In the genomic region with DNA sequence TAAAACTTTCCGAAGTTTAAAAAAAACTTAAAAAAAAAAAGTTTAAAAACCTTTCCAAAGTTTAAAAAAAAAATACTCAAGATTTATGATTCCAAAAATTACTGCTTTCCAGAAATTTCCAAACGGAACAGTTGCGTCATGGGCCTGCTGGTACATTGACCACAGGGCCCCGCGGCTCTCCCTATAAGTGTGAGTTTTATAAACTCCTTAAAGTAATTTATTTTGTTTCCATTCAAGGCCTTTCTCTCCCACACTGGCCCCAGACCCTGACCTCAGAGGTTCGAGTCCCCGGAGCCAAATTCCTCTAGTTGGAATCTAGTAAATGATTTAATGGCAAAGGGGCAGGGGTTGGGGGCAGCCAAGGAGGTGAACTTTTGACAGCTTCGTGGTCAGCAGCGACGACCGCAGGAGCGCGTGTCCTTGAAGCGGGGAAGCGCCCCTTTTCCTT, we compare ENCODE assay signal across 8 cellular contexts.
DNase-seq lines count a peak whose midpoint lies in the region; ATAC-seq and TF ChIP-seq lines count a peak whose summit lies in the region.

No MANE protein-coding gene starts in this region.

- H3K27ac ChIP-seq in C4-2B = peak overlapping the region; percentile 91
- H3K27ac ChIP-seq in Peyer's patch = peak overlapping the region; percentile 60 to 95 (median 75)
- peak overlapping the region; percentile 79 to 90 (median 87) for H3K27ac ChIP-seq in esophagus muscularis mucosa (replicated peaks in 1 of 4)

- H3K4me3 ChIP-seq in Peyer's patch (peak overlapping the region; percentile 46 to 88 (median 62)), esophagus muscularis mucosa (peak overlapping the region; percentile 66 to 76 (median 70))

- H3K4me1 ChIP-seq in Peyer's patch = peaks cover 0 to 28% (median 3%) of the 10 kb centered on the region in 4 donors
- peaks cover 19 to 42% (median 29%) of the 10 kb centered on the region in 4 donors for H3K4me1 ChIP-seq in esophagus muscularis mucosa

- no peaks in the 10 kb centered on the region for H3K36me3 ChIP-seq in Peyer's patch
- H3K36me3 ChIP-seq in esophagus muscularis mucosa = no peaks in the 10 kb centered on the region

- no peaks in the 10 kb centered on the region for H3K27me3 ChIP-seq in Peyer's patch
- H3K27me3 ChIP-seq in esophagus muscularis mucosa = no peaks in the 10 kb centered on the region

- DNase-seq in Peyer's patch (peak in 2 of 3 donors; percentile 26 to 64), esophagus muscularis mucosa (ENCODE audit: extremely low spot score) (no peak), omental fat pad (ENCODE audit: low spot score) (peak; percentile 34), SW 1271 (lab: John Stamatoyannopoulos, UW) (no peak), NCI-H2107 (lab: John Stamatoyannopoulos, UW) (no peak), NCI-H187 treated with DMSO at 0.1 percent for 48 hours (lab: John Stamatoyannopoulos, UW) (no peak), GM19240 (ENCODE audit: insufficient read length, low spot score) (no peak)

- no peak for ATAC-seq in omental fat pad (ENCODE audit: low FRiP score)

- TF ChIP-seq EP300 in esophagus muscularis mucosa (IDR thresholded peaks at IDR 0.05) = no peak

- TF ChIP-seq POLR2A in Peyer's patch (IDR thresholded peaks at IDR 0.05) (no peak), esophagus muscularis mucosa (IDR thresholded peaks at IDR 0.05; ENCODE audit: low read depth) (no peak)

- 24% methylated on average over 11 of the region's 15 CpGs for WGBS in esophagus muscularis mucosa

- TF ChIP-seq CTCF in C4-2B (conservative IDR thresholded peaks at IDR 0.05) (no peak), Peyer's patch (IDR thresholded peaks at IDR 0.05) (no peak), esophagus muscularis mucosa (IDR thresholded peaks at IDR 0.05) (no peak), omental fat pad (IDR thresholded peaks at IDR 0.05) (no peak)

- H3K9me3 ChIP-seq in Peyer's patch (no peaks in the 10 kb centered on the region), esophagus muscularis mucosa (no peaks in the 10 kb centered on the region)

- intact Hi-C loops in esophagus muscularis mucosa (cut with DNase I) = loop anchor here (2.0 to 5.0 kb wide), 2 partner anchors 18 to 39 kb away; no protein-coding TSS in a partner anchor

Comparison
In these comparisons a context has a peak if more than half of its experiments do, and no peak if none do; other contexts are left out.
1. DNase-seq: peak in Peyer's patch (2 of 3) and omental fat pad (single experiment); none in esophagus muscularis mucosa (single experiment), SW 1271 (0 of 2), NCI-H2107 (single experiment), NCI-H187 treated with DMSO at 0.1 percent for 48 hours (single experiment) and GM19240 (single experiment).
2. Peak in every context shown above with its lines, with median percentiles within 50 percentile points of each other: H3K27ac ChIP-seq.